In the genomic region with DNA sequence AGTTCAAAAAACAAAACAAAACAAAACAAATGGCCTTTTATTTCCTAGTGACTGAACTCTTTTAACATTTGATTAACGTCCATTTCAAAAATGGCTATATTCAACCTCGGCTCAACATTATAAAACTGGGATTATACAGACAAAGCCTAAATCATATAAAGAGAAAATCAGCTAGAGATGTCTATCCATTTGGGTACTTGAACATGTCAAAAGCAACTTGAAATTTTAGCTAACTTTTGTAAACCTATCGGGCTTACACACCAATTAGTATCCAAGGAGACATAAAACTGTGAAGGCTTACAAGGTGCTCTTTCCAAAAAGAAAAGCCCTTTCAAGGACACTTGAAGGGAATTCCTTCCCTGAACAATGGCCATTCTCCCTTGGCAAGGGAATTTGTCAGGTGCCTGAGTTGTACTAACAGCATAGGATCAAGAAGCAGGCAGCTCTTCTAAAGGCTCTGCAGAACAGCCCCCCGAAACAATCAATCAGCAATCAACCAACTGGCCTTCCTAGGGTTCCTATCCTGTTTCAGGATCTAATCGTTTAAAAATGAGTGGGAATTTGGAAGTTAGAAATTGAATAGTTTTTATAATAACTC, we compare ENCODE assay signal across 31 cellular contexts.
"Had no signal": no experiment of that assay in that cellular context is flagged by ENCODE, and none has a peak within 500 bp of the region (broad histone marks: within the 10 kb centered on the region; RNA-seq: fewer than 3 reads in every experiment).

No MANE protein-coding gene starts in this region.

- H3K4me3 ChIP-seq: adrenal gland, MG63, SJCRH30, SK-N-MC had no signal

- H3K27ac Mint-ChIP-seq: activated CD4-positive, alpha-beta T cell treated with anti-CD3 and anti-CD28 coated beads for 36 hours; activated CD4-positive, alpha-beta T cell treated with anti-CD3 and anti-CD28 coated beads, Interleukin-2, amount 10 ng/mL, durations not matched to agents 7 days and 5 days; activated naive CD4-positive, alpha-beta T cell treated with anti-CD3 and anti-CD28 coated beads for 36 hours; activated naive CD4-positive, alpha-beta T cell treated with anti-CD3 and anti-CD28 coated beads, Interleukin-2, amount 50 U/mL, for 72 hours; activated T-helper 1 cell treated with anti-CD3 and anti-CD28 coated beads, Interleukin-12 subunit alpha, Interleukin-12 subunit beta, Interleukin-2, Interleukin-4 antibody, amounts not matched to agents 30 ng/mL and 10 ng/mL and 1 ng/mL, durations not matched to agents 14 hours and 24 hours and 36 hours; brain had no signal

- ATAC-seq: activated CD4-positive, alpha-beta T cell treated with anti-CD3 and anti-CD28 coated beads for 36 hours; activated naive CD4-positive, alpha-beta T cell treated with anti-CD3 and anti-CD28 coated beads, Interleukin-2, amount 50 U/mL, for 72 hours; activated T-cell treated with anti-CD3 and anti-CD28 coated beads, Interleukin-2, amount 50 U/mL, for 4 hours; Panc1 had no signal

- H3K27me3 ChIP-seq: adrenal gland, MG63, SJCRH30 had no signal

- H3K4me3 Mint-ChIP-seq: activated CD4-positive, alpha-beta T cell treated with anti-CD3 and anti-CD28 coated beads for 36 hours; activated CD4-positive, alpha-beta T cell treated with anti-CD3 and anti-CD28 coated beads, Interleukin-2, amount 10 ng/mL, durations not matched to agents 7 days and 5 days; activated naive CD4-positive, alpha-beta T cell treated with anti-CD3 and anti-CD28 coated beads for 36 hours; activated T-cell treated with anti-CD3 and anti-CD28 coated beads, Interleukin-2, amount 50 U/mL, for 4 hours; activated T-helper 1 cell treated with anti-CD3 and anti-CD28 coated beads, Interleukin-12 subunit alpha, Interleukin-12 subunit beta, Interleukin-2, Interleukin-4 antibody, amounts not matched to agents 30 ng/mL and 10 ng/mL and 1 ng/mL, durations not matched to agents 14 hours and 24 hours and 36 hours; brain had no signal

- H3K4me1 Mint-ChIP-seq: activated CD4-positive, alpha-beta T cell treated with anti-CD3 and anti-CD28 coated beads for 36 hours; activated CD4-positive, alpha-beta T cell treated with anti-CD3 and anti-CD28 coated beads, Interleukin-2, amount 10 ng/mL, durations not matched to agents 7 days and 5 days; brain had no signal

- H3K27me3 Mint-ChIP-seq: activated CD4-positive, alpha-beta T cell treated with anti-CD3 and anti-CD28 coated beads for 36 hours; activated CD4-positive, alpha-beta T cell treated with anti-CD3 and anti-CD28 coated beads, Interleukin-2, amount 10 ng/mL, durations not matched to agents 7 days and 5 days; brain had no signal

- H3K4me1 ChIP-seq: adrenal gland, SJCRH30 had no signal

- H3K9me3 Mint-ChIP-seq: activated CD4-positive, alpha-beta T cell treated with anti-CD3 and anti-CD28 coated beads, Interleukin-2, amount 10 ng/mL, durations not matched to agents 7 days and 5 days; activated naive CD4-positive, alpha-beta T cell treated with anti-CD3 and anti-CD28 coated beads, Interleukin-2, amount 50 U/mL, for 72 hours; activated T-helper 1 cell treated with anti-CD3 and anti-CD28 coated beads, Interleukin-12 subunit alpha, Interleukin-12 subunit beta, Interleukin-2, Interleukin-4 antibody, amounts not matched to agents 30 ng/mL and 10 ng/mL and 1 ng/mL, durations not matched to agents 14 hours and 24 hours and 36 hours had no signal

- H3K36me3 ChIP-seq: adrenal gland, MG63, SJCRH30, WERI-Rb-1 had no signal

- H3K27ac ChIP-seq: adrenal gland, SJCRH30, SK-N-MC, WERI-Rb-1 had no signal

- DNase-seq: activated CD4-positive, alpha-beta T cell treated with anti-CD3 and anti-CD28 coated beads for 36 hours; activated CD4-positive, alpha-beta T cell treated with anti-CD3 and anti-CD28 coated beads, Interleukin-2, amount 10 ng/mL, durations not matched to agents 7 days and 5 days; activated CD4-positive, alpha-beta T cell treated with anti-CD3 and anti-CD28 coated beads, Interleukin-2, amount 50 U/mL, for 48 hours; activated CD8-positive, alpha-beta memory T cell treated with anti-CD3 and anti-CD28 coated beads, Interleukin-2, amount 50 U/mL, for 4 hours; activated gamma-delta T cell treated with Interleukin-2 at 50 U/mL for 16 hours; activated naive CD4-positive, alpha-beta T cell treated with anti-CD3 and anti-CD28 coated beads for 36 hours; activated T-cell treated with anti-CD3 and anti-CD28 coated beads for 4 hours; activated T-cell treated with anti-CD3 and anti-CD28 coated beads, Interleukin-2, amount 50 U/mL, for 4 hours; adrenal gland; caudate nucleus; cerebellar nuclear complex; Kasumi-1; MG63; NCI-H1048; NCI-H1105 treated with DMSO at 0.1 percent for 48 hours; NCI-H1436; NCI-H1694; NCI-H1930; NCI-H2081 treated with DMSO at 0.1 percent for 48 hours; NCI-H2171; NCI-H446; NCI-H510A treated with DMSO at 0.1 percent for 48 hours; SHP77; SJCRH30; T1000; WERI-Rb-1 had no signal
